In the genomic region with DNA sequence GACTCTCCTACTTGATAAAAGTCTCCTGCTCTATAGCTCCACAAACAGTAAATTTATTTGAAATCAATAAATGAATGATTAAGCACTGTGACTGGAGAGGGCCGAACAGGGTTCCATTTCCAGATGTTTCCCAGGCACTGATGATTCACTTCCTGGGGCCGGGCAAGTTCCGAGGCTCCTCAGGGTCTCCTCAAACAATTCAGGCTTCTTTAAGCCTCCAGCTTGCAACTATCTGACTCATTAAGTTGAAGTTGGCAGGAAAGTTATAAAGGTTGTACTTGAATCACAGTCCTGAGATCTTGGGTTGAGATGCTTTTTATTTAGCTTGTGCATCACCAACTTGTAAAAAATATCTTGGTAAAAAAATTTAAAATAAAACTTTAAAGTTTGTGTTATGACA, we compare ENCODE assay signal across 23 cellular contexts.
"Had no signal": no experiment of that assay in that cellular context is flagged by ENCODE, and none has a peak within 500 bp of the region (broad histone marks: within the 10 kb centered on the region; RNA-seq: fewer than 3 reads in every experiment).

No MANE protein-coding gene starts in this region.

- ATAC-seq: activated CD4-positive, CD25-positive, alpha-beta regulatory T cell treated with anti-CD3 and anti-CD28 coated beads, Interleukin-2, amount 50 U/mL, for 24 hours; activated naive CD8-positive, alpha-beta T cell treated with anti-CD3 and anti-CD28 coated beads, Interleukin-2, amount 50 U/mL, for 24 hours; gastroesophageal sphincter; heart left ventricle; left ventricle myocardium superior had no signal

- H3K4me1 ChIP-seq: gastroesophageal sphincter, heart left ventricle, sigmoid colon, spleen, thyroid gland, uterus had no signal

- H3K27ac ChIP-seq: dorsolateral prefrontal cortex, gastroesophageal sphincter, heart left ventricle, sigmoid colon, spleen, thyroid gland, uterus had no signal

- H3K9me3 ChIP-seq: thyroid gland, uterus had no signal

- FAIRE-seq: colon had no signal

- H3K4me3 ChIP-seq: dorsolateral prefrontal cortex, gastroesophageal sphincter, heart left ventricle, sigmoid colon, spleen, thyroid gland, uterus had no signal

- DNase-seq: activated CD4-positive, alpha-beta T cell treated with anti-CD3 and anti-CD28 coated beads, Interleukin-2, amount 50 U/mL, for 1 hour; activated CD8-positive, alpha-beta memory T cell treated with anti-CD3 and anti-CD28 coated beads for 24 hours; activated CD8-positive, alpha-beta memory T cell treated with anti-CD3 and anti-CD28 coated beads, Interleukin-2, amount 50 U/mL, for 48 hours; activated effector memory CD4-positive, alpha-beta T cell treated with Interleukin-2 at 50 U/mL for 16 hours; activated naive CD4-positive, alpha-beta T cell treated with anti-CD3 and anti-CD28 coated beads, Interleukin-2, amount 10 ng/mL, durations not matched to agents 7 days and 5 days; activated naive CD8-positive, alpha-beta T cell treated with anti-CD3 and anti-CD28 coated beads, Interleukin-2, amount 50 U/mL, for 24 hours; activated T-cell treated with anti-CD3 and anti-CD28 coated beads, Interleukin-2, amount 50 U/mL, for 48 hours; anterior cingulate cortex; erythroblast; kidney glomerular epithelial cell; left ventricle myocardium superior; nephron progenitor cell; nucleus accumbens; sigmoid colon; spleen; stimulated activated naive CD4-positive, alpha-beta T cell; thyroid gland; uterus had no signal

- H3K36me3 ChIP-seq: gastroesophageal sphincter, heart left ventricle, sigmoid colon, spleen, thyroid gland, uterus had no signal
